Comparison of ENCODE assay signal across 29 cellular contexts in the genomic region with DNA sequence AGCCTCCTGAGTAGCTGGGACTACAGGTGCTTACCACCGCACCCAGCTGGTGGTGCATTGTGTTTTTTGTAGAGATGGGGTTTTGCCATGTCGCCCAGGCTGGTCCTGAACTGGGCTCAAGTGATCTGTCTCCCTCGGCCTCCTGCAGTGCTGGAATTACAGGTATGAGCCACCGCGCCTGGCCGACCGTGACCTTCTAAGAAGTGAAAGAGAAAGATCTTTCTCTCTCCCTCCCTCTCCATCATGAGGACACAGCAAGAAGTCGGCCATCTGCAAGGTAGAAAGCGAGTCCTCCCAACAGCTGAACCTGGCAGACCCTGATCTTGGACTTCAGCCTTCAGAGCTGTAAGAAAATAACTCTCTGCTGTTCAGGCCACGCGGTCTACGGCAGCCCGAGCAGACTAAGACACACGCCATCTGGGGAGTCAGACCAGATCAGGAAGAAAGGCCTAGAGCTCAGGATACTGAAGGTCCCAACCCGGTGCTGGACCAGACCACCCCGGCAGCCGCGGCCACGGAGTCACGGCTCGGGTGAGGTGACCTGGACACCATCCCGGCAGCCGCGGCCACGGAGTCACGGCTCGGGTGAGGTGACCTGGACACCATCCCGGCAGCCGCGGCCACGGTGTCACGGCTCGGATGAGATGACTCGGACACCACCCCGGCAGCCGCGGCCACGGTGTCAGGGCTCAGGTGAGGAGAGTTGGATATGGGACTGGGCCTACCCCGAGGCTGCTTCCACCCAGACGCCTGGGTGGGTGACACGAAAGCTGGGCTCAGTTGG. TPM values are rescaled to one million over a fixed set of nuclear protein-coding genes. Genes with fewer than 3 reads are reported as not detected.
DNase-seq lines count a peak whose midpoint lies in the region; ATAC-seq, FAIRE-seq and TF ChIP-seq lines count a peak whose summit lies in the region.
"Had no signal": no experiment of that assay in that cellular context is flagged by ENCODE, and none has a peak within 500 bp of the region (broad histone marks: within the 10 kb centered on the region; RNA-seq: fewer than 3 reads in every experiment).

No MANE protein-coding gene starts in this region.

- peak overlapping the region; percentile 12 for H3K27ac Mint-ChIP-seq in activated B cell treated with CpG ODN at 0.5 μM for 24 hours
- peak overlapping the region; percentile 73 for H3K27ac Mint-ChIP-seq in stimulated activated memory B cell treated with anti-CD40 and anti-IgM and Interleukin-4, amounts not matched to agents 10 μg/mL and 1 μg/mL and 100 μg/mL, for 72 hours
- H3K27ac Mint-ChIP-seq: activated T-helper 2 cell treated with anti-CD3 and anti-CD28 coated beads, Interferon-gamma antibody, Interleukin-2, Interleukin-4, amounts not matched to agents 10 μg/mL and 5 μg/mL and 100 μg/mL, durations not matched to agents 14 hours and 24 hours and 36 hours; H9; progenitor cell of endocrine pancreas had no signal

- no peak for ATAC-seq in activated B cell treated with CpG ODN at 0.5 μM for 24 hours (ENCODE audit: low read depth)
- peak; percentile 9 for ATAC-seq in foreskin keratinocyte
- ATAC-seq in stimulated activated memory B cell treated with anti-CD40 and anti-IgM and Interleukin-4, amounts not matched to agents 10 μg/mL and 1 μg/mL and 100 μg/mL, for 72 hours, result peak; percentile 41
- ATAC-seq in GM18873 (IDR thresholded peaks at IDR 0.05; ENCODE audit: low FRiP score, unreplicated experiment), result no peak
- ATAC-seq in GM18867 (IDR thresholded peaks at IDR 0.05; ENCODE audit: unreplicated experiment), result no peak
- ATAC-seq: naive thymus-derived CD4-positive, alpha-beta T cell; sciatic nerve had no signal

- intact Hi-C loops in activated B cell treated with CpG ODN at 0.5 μM for 24 hours (cut with micrococcal nuclease), result no loop called here

- H3K27ac ChIP-seq in foreskin keratinocyte, result no peak overlapping the region
- H3K27ac ChIP-seq: BLaER1 treated with 17β-estradiol and CSF1 and Interleukin-3, amounts not matched to agents 10 nM and 100 nM; brain microvascular endothelial cell; epithelial cell of prostate; lower lobe of right lung; Peyer's patch; SJCRH30; tibial nerve had no signal

- no peak for DNase-seq in GM12891 (ENCODE audit: insufficient read length, low spot score)
- no peak for DNase-seq in activated B cell treated with CpG ODN at 0.5 μM for 24 hours
- DNase-seq in foreskin keratinocyte, result no peak
- DNase-seq in NCI-H82 treated with DMSO at 0.1 percent for 48 hours (lab: John Stamatoyannopoulos, UW; ENCODE audit: unreplicated experiment), result no peak
- DNase-seq: activated CD4-positive, alpha-beta T cell treated with anti-CD3 and anti-CD28 coated beads for 4 hours; activated naive CD4-positive, alpha-beta T cell treated with anti-CD3 and anti-CD28 coated beads, Interleukin-2, amount 50 U/mL, for 16 hours; activated T-cell treated with anti-CD3 and anti-CD28 coated beads for 4 hours; amniotic stem cell; brain microvascular endothelial cell; H9; IMR-90; lower lobe of right lung; naive thymus-derived CD4-positive, alpha-beta T cell; NCI-H146; NCI-H748 treated with DMSO at 0.1 percent for 48 hours; Peyer's patch; SJCRH30; stimulated activated CD4-positive, alpha-beta T cell treated with anti-CD3 and anti-CD28 coated beads, Interleukin-2, amount 100 ng/mL, for 48 hours; SW 1271 had no signal

- no peak for TF ChIP-seq POLR2A in GM12891 (IDR thresholded peaks at IDR 0.05; ENCODE audit: low read depth, low read length)

- H3K27me3 Mint-ChIP-seq in activated B cell treated with CpG ODN at 0.5 μM for 24 hours, result no peaks in the 10 kb centered on the region
- no peaks in the 10 kb centered on the region for H3K27me3 Mint-ChIP-seq in stimulated activated memory B cell treated with anti-CD40 and anti-IgM and Interleukin-4, amounts not matched to agents 10 μg/mL and 1 μg/mL and 100 μg/mL, for 72 hours
- H3K27me3 Mint-ChIP-seq: naive thymus-derived CD4-positive, alpha-beta T cell; progenitor cell of endocrine pancreas had no signal

- no peak overlapping the region for H3K4me3 Mint-ChIP-seq in activated B cell treated with CpG ODN at 0.5 μM for 24 hours
- no peak overlapping the region for H3K4me3 Mint-ChIP-seq in stimulated activated memory B cell treated with anti-CD40 and anti-IgM and Interleukin-4, amounts not matched to agents 10 μg/mL and 1 μg/mL and 100 μg/mL, for 72 hours
- H3K4me3 Mint-ChIP-seq: H9; naive thymus-derived CD4-positive, alpha-beta T cell had no signal

- TF ChIP-seq CTCF in activated B cell treated with CpG ODN at 0.5 μM for 24 hours (IDR thresholded peaks at IDR 0.05), result no peak
- no peak for TF ChIP-seq CTCF in foreskin keratinocyte (conservative IDR thresholded peaks at IDR 0.05)

- CTCF ChIA-PET in activated B cell treated with CpG ODN at 0.5 μM for 24 hours (lab: Charles Lee), result interaction anchor here (2.1 kb wide), 1 partner anchor 25 kb away, joined by 6 read pairs; no protein-coding TSS in a partner anchor

- H3K4me1 ChIP-seq in foreskin keratinocyte, result no peaks in the 10 kb centered on the region
- H3K4me1 ChIP-seq: Peyer's patch, SJCRH30 had no signal

- no peak for FAIRE-seq in GM12891 (lab: Jason Lieb, UNC)
- FAIRE-seq: keratinocyte had no signal

- H3K36me3 Mint-ChIP-seq in activated B cell treated with CpG ODN at 0.5 μM for 24 hours (ENCODE audit: low read depth), result peaks cover 53% of the 10 kb centered on the region
- peaks cover 63% of the 10 kb centered on the region for H3K36me3 Mint-ChIP-seq in stimulated activated memory B cell treated with anti-CD40 and anti-IgM and Interleukin-4, amounts not matched to agents 10 μg/mL and 1 μg/mL and 100 μg/mL, for 72 hours

- no peaks in the 10 kb centered on the region for H3K9me3 Mint-ChIP-seq in activated B cell treated with CpG ODN at 0.5 μM for 24 hours
- no peaks in the 10 kb centered on the region for H3K9me3 Mint-ChIP-seq in stimulated activated memory B cell treated with anti-CD40 and anti-IgM and Interleukin-4, amounts not matched to agents 10 μg/mL and 1 μg/mL and 100 μg/mL, for 72 hours
- H3K9me3 Mint-ChIP-seq: activated T-helper 2 cell treated with anti-CD3 and anti-CD28 coated beads, Interferon-gamma antibody, Interleukin-2, Interleukin-4, amounts not matched to agents 10 μg/mL and 5 μg/mL and 100 μg/mL, durations not matched to agents 14 hours and 24 hours and 36 hours; naive thymus-derived CD4-positive, alpha-beta T cell had no signal

- POLR2A ChIA-PET in activated B cell treated with CpG ODN at 0.5 μM for 24 hours (lab: Charles Lee), result interaction anchor here (0.7 to 1.1 kb wide), 4 partner anchors 14 to 421 kb away, joined by 3 to 6 read pairs (median 4); no protein-coding TSS in a partner anchor

- H3K27me3 ChIP-seq in foreskin keratinocyte, result no peaks in the 10 kb centered on the region
- H3K27me3 ChIP-seq: BLaER1 treated with 17β-estradiol and CSF1 and Interleukin-3, amounts not matched to agents 10 nM and 100 nM; brain microvascular endothelial cell; Peyer's patch; SJCRH30; tibial nerve had no signal

- H3K4me1 Mint-ChIP-seq in activated B cell treated with CpG ODN at 0.5 μM for 24 hours, result peaks cover 7% of the 10 kb centered on the region
- H3K4me1 Mint-ChIP-seq in stimulated activated memory B cell treated with anti-CD40 and anti-IgM and Interleukin-4, amounts not matched to agents 10 μg/mL and 1 μg/mL and 100 μg/mL, for 72 hours, result peaks cover 35% of the 10 kb centered on the region

TF ChIP-seq in GM12891, 5 proteins besides CTCF, POLR2A, EP300 and RAD21:
- TF ChIP-seq PAX5 (IDR thresholded peaks at IDR 0.05; ENCODE audit: insufficient read depth, low read length, severe bottlenecking) (peak; percentile 96), POU2F2 (IDR thresholded peaks at IDR 0.05; ENCODE audit: low read depth, low read length) (no peak), SPI1 (IDR thresholded peaks at IDR 0.05; ENCODE audit: low read depth, low read length) (no peak), POLR2AphosphoS5 (IDR thresholded peaks at IDR 0.05; ENCODE audit: low read depth, low read length) (no peak)

RNA-seq across cellular contexts. Expression of a gene that starts 9.6 kb away (rescaled TPM):
- 7.4 TPM for polyA plus RNA-seq in GM12891 (2012; ENCODE audit: low read depth, missing spikeins)
- total RNA-seq in activated B cell treated with CpG ODN at 0.5 μM for 24 hours (16.9 and 17.4 TPM in 2 replicates), foreskin keratinocyte (10.3 and 11.2 TPM in 2 replicates)
- 6.9 and 7.2 TPM in 2 replicates for polyA plus RNA-seq in foreskin keratinocyte

RNA-seq across cellular contexts. Expression of a gene that starts 35.9 kb away (rescaled TPM):
- 1.7 TPM for polyA plus RNA-seq in GM12891 (2012; ENCODE audit: low read depth, missing spikeins)
- total RNA-seq in activated B cell treated with CpG ODN at 0.5 μM for 24 hours (4.9 and 6.1 TPM in 2 replicates), foreskin keratinocyte (2.0 and 9.6 TPM in 2 replicates)
- polyA plus RNA-seq in foreskin keratinocyte, result 2.4 and 11.2 TPM in 2 replicates

RNA-seq across cellular contexts. Expression of a gene that starts 40.8 kb away (rescaled TPM):
- polyA plus RNA-seq in GM12891 (2012; ENCODE audit: low read depth, missing spikeins), result 8.8 TPM
- 24.1 and 33.8 TPM in 2 replicates for total RNA-seq in activated B cell treated with CpG ODN at 0.5 μM for 24 hours
- total RNA-seq in foreskin keratinocyte, result 17.6 and 20.7 TPM in 2 replicates
- 14.2 and 15.5 TPM in 2 replicates for polyA plus RNA-seq in foreskin keratinocyte

RNA-seq across cellular contexts. Expression of a gene that starts 43.2 kb away (rescaled TPM):
- 12.6 TPM for polyA plus RNA-seq in GM12891 (2012; ENCODE audit: low read depth, missing spikeins)
- total RNA-seq in activated B cell treated with CpG ODN at 0.5 μM for 24 hours (25.4 and 28.9 TPM in 2 replicates), foreskin keratinocyte (65.5 and 84.8 TPM in 2 replicates)
- polyA plus RNA-seq in foreskin keratinocyte, result 13.0 and 13.6 TPM in 2 replicates

Comparison
In these comparisons a context has a peak if more than half of its experiments do, and no peak if none do; other contexts are left out.
1. ATAC-seq: peak in foreskin keratinocyte (single experiment) and stimulated activated memory B cell treated with anti-CD40 and anti-IgM and Interleukin-4, amounts not matched to agents 10 μg/mL and 1 μg/mL and 100 μg/mL, for 72 hours (single experiment); none in activated B cell treated with CpG ODN at 0.5 μM for 24 hours (single experiment), GM18873 (single experiment) and GM18867 (single experiment).